Comparison of ENCODE assay signal across 8 cellular contexts in genomic region chr5:1386274-1386717, GRCh38. TPM values are rescaled to one million over a fixed set of nuclear protein-coding genes. Genes with fewer than 3 reads are reported as not detected.
DNase-seq lines count a peak whose midpoint lies in the region; ATAC-seq, FAIRE-seq and TF ChIP-seq lines count a peak whose summit lies in the region.

No MANE protein-coding gene starts in this region.

- FAIRE-seq in small intestine (lab: Jason Lieb, UNC) = no peak

- DNase-seq in CD1c-positive myeloid dendritic cell (ENCODE audit: extremely low spot score) (peak; percentile 70), HT-29 (ENCODE audit: low spot score) (peak; percentile 68), T follicular helper cell (ENCODE audit: low read depth) (peak; percentile 71), astrocyte of the cerebellum (ENCODE audit: low read depth) (no peak), small intestine (peak; percentile 54), NCI-H82 (lab: John Stamatoyannopoulos, UW) (no peak)

- in situ Hi-C loops in astrocyte of the cerebellum (cut with HindIII; ENCODE audit: low sequenced_read_pairs) = no loop called here

- no peak for TF ChIP-seq CTCF in astrocyte of the cerebellum (IDR thresholded peaks at IDR 0.05; ENCODE audit: low read depth, low read length, missing control alignments)

- WGBS in small intestine, 3 donors = 0 to 1% (median 0%) methylated on average over 36 of the region's 36 CpGs

- H3K27me3 ChIP-seq in small intestine (ENCODE audit: control insufficient read depth in 2 of 2, insufficient read depth in 2 of 2, low read length in 2 of 2) = peaks cover 0 to 1% of the 10 kb centered on the region in 2 donors

- H3K36me3 ChIP-seq in small intestine (ENCODE audit: control insufficient read depth in 2 of 2, insufficient read depth in 2 of 2, low read length in 2 of 2) = no peaks in the 10 kb centered on the region

- ATAC-seq in GM19463 (IDR thresholded peaks at IDR 0.05; ENCODE audit: unreplicated experiment) = peak; percentile 27

- H3K4me1 ChIP-seq in small intestine (ENCODE audit: control insufficient read depth in 2 of 2, insufficient read depth in 1 of 2, low read depth in 1 of 2, low read length in 1 of 2) = no peaks in the 10 kb centered on the region

- peak overlapping the region; percentile 42 for H3K4me3 ChIP-seq in astrocyte of the cerebellum (ENCODE audit: low read depth, low read length)
- H3K4me3 ChIP-seq in iPS-18c (ENCODE audit: insufficient read depth, low read depth, low read length) = peak overlapping the region; percentile 61
- peak overlapping the region; percentile 51 to 52 for H3K4me3 ChIP-seq in small intestine (ENCODE audit: low read depth in 1 of 2, low read length in 2 of 2)

- peak overlapping the region; percentile 78 to 95 for H3K27ac ChIP-seq in small intestine (ENCODE audit: low read depth in 1 of 2, low read length in 1 of 2)

- no peaks in the 10 kb centered on the region for H3K9me3 ChIP-seq in iPS-18c (ENCODE audit: control insufficient read depth, insufficient read depth, low read length)
- no peaks in the 10 kb centered on the region for H3K9me3 ChIP-seq in small intestine (ENCODE audit: control insufficient read depth, low read depth)

RNA-seq across cellular contexts. Expression of gene CLPTM1L, which starts 41.4 kb away (rescaled TPM):
- 392 and 406 TPM in 2 replicates for total RNA-seq in HT-29 (2014; rRNA removed; shearing (Covaris generic))
- 10 to 100 TPM; 45.8 to 99.7 (median 56.7) TPM for polyA plus RNA-seq in small intestine

RNA-seq across cellular contexts. Expression of gene SLC6A3, which starts 58.9 kb away (rescaled TPM):
- not detected in 2 replicates for total RNA-seq in HT-29 (2014; rRNA removed; shearing (Covaris generic))
- under 1 TPM in 1 of 3 donors, not detected in 2; 0.30 TPM for polyA plus RNA-seq in small intestine

Comparison
In these comparisons a context has a peak if more than half of its experiments do, and no peak if none do; other contexts are left out.
1. DNase-seq: peak in CD1c-positive myeloid dendritic cell (single experiment), HT-29 (single experiment), T follicular helper cell (single experiment) and small intestine (single experiment); none in astrocyte of the cerebellum (single experiment) and NCI-H82 (single experiment).
2. Peak in every context shown above with its lines, with median percentiles within 50 percentile points of each other: H3K4me3 ChIP-seq.